ENCODE assay signal across 1 cellular context in the genomic region with DNA sequence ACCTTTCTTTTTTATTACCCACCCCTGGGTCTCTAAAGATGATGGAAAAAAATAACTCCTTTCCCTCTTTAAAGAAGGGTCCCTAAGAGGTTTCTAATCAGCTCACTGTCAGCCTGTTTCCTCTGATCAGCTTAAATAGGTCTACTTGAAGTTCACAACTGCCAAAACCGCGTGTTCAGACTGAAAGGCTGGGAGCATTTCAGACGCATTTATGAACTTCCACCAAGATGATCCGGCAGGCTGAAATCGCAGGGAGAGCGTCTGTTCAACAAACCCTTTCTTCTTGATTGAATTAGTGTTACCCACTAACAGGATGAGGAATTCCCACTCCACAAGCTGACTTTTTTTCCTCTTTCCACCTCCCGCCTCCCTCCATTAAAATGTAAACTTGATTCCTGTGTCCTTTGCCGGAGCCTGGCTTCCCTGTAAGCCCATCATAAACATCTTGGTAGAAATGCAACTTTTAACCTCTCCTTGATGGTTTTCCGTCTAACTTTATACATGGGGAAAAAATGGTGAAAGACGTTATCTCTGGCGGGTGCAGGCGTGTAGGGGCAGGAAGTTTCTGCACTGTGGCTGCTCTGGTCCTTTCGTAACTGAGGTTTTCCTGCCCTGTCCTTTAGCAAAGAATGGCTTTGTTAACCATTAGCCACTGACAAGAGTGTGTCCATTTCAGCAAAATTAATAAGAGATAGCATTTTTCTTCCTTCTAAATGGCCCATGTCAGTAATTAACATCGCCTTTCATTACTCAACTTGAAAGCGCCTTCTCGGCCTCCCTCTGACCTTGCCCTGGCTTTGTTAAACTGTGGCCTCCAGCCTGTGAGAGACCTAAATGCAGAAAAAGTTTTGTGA.
TF ChIP-seq lines count a peak whose summit lies in the region.

No MANE protein-coding gene starts in this region.

TF ChIP-seq in HepG2, 621 proteins besides CTCF, POLR2A, EP300 and RAD21 (continued from another document and continues in another):
- TF ChIP-seq, protein P1, sequence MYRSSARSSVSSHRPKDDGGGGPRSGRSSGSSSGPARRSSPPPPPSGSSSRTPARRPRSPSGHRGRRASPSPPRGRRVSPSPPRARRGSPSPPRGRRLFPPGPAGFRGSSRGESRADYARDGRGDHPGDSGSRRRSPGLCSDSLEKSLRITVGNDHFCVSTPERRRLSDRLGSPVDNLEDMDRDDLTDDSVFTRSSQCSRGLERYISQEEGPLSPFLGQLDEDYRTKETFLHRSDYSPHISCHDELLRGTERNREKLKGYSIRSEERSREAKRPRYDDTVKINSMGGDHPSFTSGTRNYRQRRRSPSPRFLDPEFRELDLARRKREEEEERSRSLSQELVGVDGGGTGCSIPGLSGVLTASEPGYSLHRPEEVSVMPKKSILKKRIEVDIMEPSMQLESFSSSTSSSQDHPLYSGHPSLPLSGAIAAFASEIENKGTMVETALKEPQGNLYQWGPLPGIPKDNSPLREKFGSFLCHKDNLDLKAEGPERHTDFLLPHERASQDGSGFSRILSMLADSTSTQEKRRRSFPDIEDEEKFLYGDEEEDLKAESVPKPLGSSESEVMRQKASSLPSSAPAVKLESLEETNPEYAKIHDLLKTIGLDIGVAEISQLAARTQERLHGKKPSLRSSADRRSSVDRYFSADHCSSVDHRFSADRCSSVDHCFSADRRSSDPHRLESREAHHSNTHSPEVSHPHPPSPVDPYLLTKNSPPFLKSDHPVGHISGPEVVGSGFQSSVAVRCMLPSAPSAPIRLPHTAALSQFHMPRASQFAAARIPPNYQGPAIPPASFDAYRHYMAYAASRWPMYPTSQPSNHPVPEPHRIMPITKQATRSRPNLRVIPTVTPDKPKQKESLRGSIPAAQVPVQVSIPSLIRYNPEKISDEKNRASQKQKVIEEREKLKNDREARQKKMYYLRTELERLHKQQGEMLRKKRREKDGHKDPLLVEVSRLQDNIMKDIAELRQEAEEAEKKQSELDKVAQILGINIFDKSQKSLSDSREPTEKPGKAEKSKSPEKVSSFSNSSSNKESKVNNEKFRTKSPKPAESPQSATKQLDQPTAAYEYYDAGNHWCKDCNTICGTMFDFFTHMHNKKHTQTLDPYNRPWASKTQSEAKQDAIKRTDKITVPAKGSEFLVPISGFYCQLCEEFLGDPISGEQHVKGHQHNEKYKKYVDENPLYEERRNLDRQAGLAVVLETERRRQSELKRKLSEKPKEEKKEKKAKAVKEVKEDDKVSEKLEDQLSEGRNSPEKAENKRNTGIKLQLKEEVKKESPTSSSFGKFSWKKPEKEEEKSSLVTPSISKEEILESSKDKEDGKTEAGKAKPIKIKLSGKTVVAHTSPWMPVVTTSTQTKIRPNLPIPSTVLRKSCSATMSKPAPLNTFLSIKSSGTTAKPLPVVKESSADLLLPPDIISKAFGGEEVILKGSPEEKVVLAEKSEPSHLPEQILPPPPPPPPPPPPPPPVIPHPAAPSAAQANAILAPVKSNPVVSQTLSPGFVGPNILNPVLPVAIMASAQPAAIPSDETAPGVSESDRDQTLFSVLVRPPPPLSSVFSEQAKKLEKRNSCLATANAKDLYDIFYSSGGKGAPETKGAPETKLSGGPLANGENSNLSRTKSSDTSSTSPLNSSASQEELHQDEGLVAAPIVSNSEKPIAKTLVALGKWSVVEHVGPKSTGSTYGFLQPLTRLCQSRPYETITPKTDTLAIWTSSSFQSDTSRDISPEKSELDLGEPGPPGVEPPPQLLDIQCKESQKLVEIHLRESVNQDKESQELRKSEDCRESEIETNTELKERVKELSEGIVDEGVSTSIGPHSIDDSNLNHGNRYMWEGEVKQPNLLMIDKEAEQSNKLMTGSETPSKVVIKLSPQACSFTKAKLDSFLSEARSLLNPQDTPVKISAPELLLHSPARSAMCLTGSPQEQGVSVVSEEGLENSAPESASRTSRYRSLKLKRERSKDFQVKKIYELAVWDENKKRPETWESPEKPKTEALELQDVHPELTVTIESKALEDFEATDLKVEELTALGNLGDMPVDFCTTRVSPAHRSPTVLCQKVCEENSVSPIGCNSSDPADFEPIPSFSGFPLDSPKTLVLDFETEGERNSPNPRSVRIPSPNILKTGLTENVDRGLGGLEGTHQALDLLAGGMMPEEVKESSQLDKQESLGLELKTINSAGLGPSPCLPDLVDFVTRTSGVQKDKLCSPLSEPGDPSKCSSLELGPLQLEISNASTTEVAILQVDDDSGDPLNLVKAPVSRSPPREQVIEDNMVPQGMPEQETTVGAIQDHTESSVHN (CRISPR knock-in tag; IDR thresholded peaks at IDR 0.05) = no peak
- no peak for TF ChIP-seq KDM1A (CRISPR knock-in tag; IDR thresholded peaks at IDR 0.05)
- no peak for TF ChIP-seq HCFC1 (IDR thresholded peaks at IDR 0.05; ENCODE audit: low read depth, low read length)
- no peak for TF ChIP-seq ZEB1 (IDR thresholded peaks at IDR 0.05; ENCODE audit: insufficient replicate concordance, low read depth)
- TF ChIP-seq TAF1 (CRISPR knock-in tag; IDR thresholded peaks at IDR 0.05) = peak; percentile 47; the same call in 1 of the 2 replicates
- TF ChIP-seq THAP11 (CRISPR knock-in tag; IDR thresholded peaks at IDR 0.05) = 0 out of 2 replicates have a peak, but pooled peaks have one; percentile 15
- TF ChIP-seq, protein P2, sequence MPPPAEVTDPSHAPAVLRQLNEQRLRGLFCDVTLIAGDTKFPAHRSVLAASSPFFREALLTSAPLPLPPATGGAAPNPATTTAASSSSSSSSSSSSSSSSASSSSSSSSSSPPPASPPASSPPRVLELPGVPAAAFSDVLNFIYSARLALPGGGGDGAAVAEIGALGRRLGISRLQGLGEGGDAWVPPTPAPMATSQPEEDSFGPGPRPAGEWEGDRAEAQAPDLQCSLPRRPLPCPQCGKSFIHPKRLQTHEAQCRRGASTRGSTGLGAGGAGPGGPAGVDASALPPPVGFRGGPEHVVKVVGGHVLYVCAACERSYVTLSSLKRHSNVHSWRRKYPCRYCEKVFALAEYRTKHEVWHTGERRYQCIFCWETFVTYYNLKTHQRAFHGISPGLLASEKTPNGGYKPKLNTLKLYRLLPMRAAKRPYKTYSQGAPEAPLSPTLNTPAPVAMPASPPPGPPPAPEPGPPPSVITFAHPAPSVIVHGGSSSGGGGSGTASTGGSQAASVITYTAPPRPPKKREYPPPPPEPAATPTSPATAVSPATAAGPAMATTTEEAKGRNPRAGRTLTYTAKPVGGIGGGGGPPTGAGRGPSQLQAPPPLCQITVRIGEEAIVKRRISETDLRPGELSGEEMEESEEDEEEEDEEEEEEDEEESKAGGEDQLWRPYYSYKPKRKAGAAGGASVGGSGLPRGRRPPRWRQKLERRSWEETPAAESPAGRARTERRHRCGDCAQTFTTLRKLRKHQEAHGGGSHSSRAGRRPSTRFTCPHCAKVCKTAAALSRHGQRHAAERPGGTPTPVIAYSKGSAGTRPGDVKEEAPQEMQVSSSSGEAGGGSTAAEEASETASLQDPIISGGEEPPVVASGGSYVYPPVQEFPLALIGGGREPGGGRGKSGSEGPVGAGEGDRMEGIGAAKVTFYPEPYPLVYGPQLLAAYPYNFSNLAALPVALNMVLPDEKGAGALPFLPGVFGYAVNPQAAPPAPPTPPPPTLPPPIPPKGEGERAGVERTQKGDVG (CRISPR knock-in tag; IDR thresholded peaks at IDR 0.05; ENCODE audit: borderline replicate concordance) = no peak
- TF ChIP-seq, protein P3, sequence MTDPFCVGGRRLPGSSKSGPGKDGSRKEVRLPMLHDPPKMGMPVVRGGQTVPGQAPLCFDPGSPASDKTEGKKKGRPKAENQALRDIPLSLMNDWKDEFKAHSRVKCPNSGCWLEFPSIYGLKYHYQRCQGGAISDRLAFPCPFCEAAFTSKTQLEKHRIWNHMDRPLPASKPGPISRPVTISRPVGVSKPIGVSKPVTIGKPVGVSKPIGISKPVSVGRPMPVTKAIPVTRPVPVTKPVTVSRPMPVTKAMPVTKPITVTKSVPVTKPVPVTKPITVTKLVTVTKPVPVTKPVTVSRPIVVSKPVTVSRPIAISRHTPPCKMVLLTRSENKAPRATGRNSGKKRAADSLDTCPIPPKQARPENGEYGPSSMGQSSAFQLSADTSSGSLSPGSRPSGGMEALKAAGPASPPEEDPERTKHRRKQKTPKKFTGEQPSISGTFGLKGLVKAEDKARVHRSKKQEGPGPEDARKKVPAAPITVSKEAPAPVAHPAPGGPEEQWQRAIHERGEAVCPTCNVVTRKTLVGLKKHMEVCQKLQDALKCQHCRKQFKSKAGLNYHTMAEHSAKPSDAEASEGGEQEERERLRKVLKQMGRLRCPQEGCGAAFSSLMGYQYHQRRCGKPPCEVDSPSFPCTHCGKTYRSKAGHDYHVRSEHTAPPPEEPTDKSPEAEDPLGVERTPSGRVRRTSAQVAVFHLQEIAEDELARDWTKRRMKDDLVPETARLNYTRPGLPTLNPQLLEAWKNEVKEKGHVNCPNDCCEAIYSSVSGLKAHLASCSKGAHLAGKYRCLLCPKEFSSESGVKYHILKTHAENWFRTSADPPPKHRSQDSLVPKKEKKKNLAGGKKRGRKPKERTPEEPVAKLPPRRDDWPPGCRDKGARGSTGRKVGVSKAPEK (CRISPR knock-in tag; IDR thresholded peaks at IDR 0.05; ENCODE audit: borderline replicate concordance) = 0 out of 2 replicates have a peak, but pooled peaks have one; percentile 17
- TF ChIP-seq, protein P4, sequence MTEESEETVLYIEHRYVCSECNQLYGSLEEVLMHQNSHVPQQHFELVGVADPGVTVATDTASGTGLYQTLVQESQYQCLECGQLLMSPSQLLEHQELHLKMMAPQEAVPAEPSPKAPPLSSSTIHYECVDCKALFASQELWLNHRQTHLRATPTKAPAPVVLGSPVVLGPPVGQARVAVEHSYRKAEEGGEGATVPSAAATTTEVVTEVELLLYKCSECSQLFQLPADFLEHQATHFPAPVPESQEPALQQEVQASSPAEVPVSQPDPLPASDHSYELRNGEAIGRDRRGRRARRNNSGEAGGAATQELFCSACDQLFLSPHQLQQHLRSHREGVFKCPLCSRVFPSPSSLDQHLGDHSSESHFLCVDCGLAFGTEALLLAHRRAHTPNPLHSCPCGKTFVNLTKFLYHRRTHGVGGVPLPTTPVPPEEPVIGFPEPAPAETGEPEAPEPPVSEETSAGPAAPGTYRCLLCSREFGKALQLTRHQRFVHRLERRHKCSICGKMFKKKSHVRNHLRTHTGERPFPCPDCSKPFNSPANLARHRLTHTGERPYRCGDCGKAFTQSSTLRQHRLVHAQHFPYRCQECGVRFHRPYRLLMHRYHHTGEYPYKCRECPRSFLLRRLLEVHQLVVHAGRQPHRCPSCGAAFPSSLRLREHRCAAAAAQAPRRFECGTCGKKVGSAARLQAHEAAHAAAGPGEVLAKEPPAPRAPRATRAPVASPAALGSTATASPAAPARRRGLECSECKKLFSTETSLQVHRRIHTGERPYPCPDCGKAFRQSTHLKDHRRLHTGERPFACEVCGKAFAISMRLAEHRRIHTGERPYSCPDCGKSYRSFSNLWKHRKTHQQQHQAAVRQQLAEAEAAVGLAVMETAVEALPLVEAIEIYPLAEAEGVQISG (CRISPR knock-in tag; IDR thresholded peaks at IDR 0.05) = peak; percentile 36; the same call in 1 of the 2 replicates
- TF ChIP-seq MTF1 (CRISPR knock-in tag; IDR thresholded peaks at IDR 0.05) = no peak
- TF ChIP-seq ZNF788 (CRISPR knock-in tag; IDR thresholded peaks at IDR 0.05; ENCODE audit: borderline replicate concordance) = no peak
- TF ChIP-seq, protein P5, sequence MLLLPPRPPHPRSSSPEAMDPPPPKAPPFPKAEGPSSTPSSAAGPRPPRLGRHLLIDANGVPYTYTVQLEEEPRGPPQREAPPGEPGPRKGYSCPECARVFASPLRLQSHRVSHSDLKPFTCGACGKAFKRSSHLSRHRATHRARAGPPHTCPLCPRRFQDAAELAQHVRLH (CRISPR knock-in tag; IDR thresholded peaks at IDR 0.05; ENCODE audit: borderline replicate concordance, low read depth) = no peak; the same call in 1 of the 2 replicates
- no peak for TF ChIP-seq ZFP62 (CRISPR knock-in tag; IDR thresholded peaks at IDR 0.05)
- no peak for TF ChIP-seq STAT5B (CRISPR knock-in tag; IDR thresholded peaks at IDR 0.05)
- no peak for TF ChIP-seq FOXA3 (CRISPR knock-in tag; IDR thresholded peaks at IDR 0.05)
- TF ChIP-seq ZNF713 (CRISPR knock-in tag; IDR thresholded peaks at IDR 0.05) = no peak
- TF ChIP-seq, protein P6, sequence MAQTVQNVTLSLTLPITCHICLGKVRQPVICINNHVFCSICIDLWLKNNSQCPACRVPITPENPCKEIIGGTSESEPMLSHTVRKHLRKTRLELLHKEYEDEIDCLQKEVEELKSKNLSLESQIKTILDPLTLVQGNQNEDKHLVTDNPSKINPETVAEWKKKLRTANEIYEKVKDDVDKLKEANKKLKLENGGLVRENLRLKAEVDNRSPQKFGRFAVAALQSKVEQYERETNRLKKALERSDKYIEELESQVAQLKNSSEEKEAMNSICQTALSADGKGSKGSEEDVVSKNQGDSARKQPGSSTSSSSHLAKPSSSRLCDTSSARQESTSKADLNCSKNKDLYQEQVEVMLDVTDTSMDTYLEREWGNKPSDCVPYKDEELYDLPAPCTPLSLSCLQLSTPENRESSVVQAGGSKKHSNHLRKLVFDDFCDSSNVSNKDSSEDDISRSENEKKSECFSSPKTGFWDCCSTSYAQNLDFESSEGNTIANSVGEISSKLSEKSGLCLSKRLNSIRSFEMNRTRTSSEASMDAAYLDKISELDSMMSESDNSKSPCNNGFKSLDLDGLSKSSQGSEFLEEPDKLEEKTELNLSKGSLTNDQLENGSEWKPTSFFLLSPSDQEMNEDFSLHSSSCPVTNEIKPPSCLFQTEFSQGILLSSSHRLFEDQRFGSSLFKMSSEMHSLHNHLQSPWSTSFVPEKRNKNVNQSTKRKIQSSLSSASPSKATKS (CRISPR knock-in tag; IDR thresholded peaks at IDR 0.05) = no peak
- TF ChIP-seq ZBTB8A (CRISPR knock-in tag; IDR thresholded peaks at IDR 0.05; ENCODE audit: borderline replicate concordance, low read depth) = no peak
- 0 out of 2 replicates have a peak, but pooled peaks have one; percentile 19 for TF ChIP-seq ZMYM3 (CRISPR knock-in tag; IDR thresholded peaks at IDR 0.05)
- TF ChIP-seq NFATC3 (CRISPR knock-in tag; IDR thresholded peaks at IDR 0.05) = no peak
- TF ChIP-seq, protein P7, sequence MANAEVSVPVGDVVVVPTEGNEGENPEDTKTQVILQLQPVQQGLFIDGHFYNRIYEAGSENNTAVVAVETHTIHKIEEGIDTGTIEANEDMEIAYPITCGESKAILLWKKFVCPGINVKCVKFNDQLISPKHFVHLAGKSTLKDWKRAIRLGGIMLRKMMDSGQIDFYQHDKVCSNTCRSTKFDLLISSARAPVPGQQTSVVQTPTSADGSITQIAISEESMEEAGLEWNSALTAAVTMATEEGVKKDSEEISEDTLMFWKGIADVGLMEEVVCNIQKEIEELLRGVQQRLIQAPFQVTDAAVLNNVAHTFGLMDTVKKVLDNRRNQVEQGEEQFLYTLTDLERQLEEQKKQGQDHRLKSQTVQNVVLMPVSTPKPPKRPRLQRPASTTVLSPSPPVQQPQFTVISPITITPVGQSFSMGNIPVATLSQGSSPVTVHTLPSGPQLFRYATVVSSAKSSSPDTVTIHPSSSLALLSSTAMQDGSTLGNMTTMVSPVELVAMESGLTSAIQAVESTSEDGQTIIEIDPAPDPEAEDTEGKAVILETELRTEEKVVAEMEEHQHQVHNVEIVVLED (CRISPR knock-in tag; IDR thresholded peaks at IDR 0.05; ENCODE audit: borderline replicate concordance) = peak; percentile 18; the same call in 1 of the 2 replicates
- TF ChIP-seq SMYD3 (CRISPR knock-in tag; IDR thresholded peaks at IDR 0.05) = peak; percentile 60; the same call in 1 of the 2 replicates
- no peak for TF ChIP-seq SSRP1 (CRISPR knock-in tag; IDR thresholded peaks at IDR 0.05)
- TF ChIP-seq ZNF775 (CRISPR knock-in tag; IDR thresholded peaks at IDR 0.05; ENCODE audit: borderline replicate concordance) = no peak
- TF ChIP-seq TMF1 (CRISPR knock-in tag; IDR thresholded peaks at IDR 0.05; ENCODE audit: low read depth) = no peak
- no peak for TF ChIP-seq PHB2 (IDR thresholded peaks at IDR 0.05; ENCODE audit: partially characterized antibody)
- no peak for TF ChIP-seq ZNF83 (CRISPR knock-in tag; IDR thresholded peaks at IDR 0.05; ENCODE audit: borderline replicate concordance)
- TF ChIP-seq DMAP1 (CRISPR knock-in tag; IDR thresholded peaks at IDR 0.05) = peak; percentile 58; the same call in 1 of the 2 replicates
- TF ChIP-seq RFX5 (IDR thresholded peaks at IDR 0.05; ENCODE audit: low read depth, low read length) = no peak
- TF ChIP-seq NCOA1 (CRISPR knock-in tag; IDR thresholded peaks at IDR 0.05) = no peak
- TF ChIP-seq DPF2 (CRISPR knock-in tag; IDR thresholded peaks at IDR 0.05; ENCODE audit: borderline replicate concordance, low read depth) = no peak
- no peak for TF ChIP-seq KDM5B (CRISPR knock-in tag; IDR thresholded peaks at IDR 0.05; ENCODE audit: borderline replicate concordance)
